In the genomic region with DNA sequence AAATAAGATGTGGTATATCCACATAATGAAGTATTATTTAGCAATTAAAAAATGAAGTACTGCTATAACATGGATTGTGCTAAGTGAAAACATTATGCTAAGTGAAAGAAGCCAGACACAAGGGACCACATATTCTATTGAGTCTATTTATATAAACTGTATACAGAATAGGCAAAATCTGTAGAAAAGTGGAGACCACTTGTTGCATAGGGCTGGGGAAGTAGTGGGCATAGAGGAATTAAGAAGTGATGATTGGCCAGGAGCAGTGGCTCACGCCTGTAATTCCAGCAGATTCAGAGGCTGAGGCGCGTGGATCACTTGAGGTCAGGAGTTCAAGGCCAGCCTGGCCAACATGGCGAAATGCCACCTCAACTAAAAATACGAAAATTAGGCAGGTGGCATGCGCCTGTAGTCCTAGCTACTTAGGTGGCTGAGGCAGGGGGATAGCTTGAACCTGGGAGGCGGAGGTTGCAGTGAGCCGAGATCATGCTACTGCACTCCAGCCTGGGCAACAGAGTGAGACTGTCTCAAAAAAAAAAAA, we compare ENCODE assay signal across 1 cellular context.
TF ChIP-seq lines count a peak whose summit lies in the region.

No MANE protein-coding gene starts in this region.

TF ChIP-seq in HEK293, 187 proteins besides CTCF, POLR2A, EP300 and RAD21 (continued from another document):
- TF ChIP-seq, protein P1, sequence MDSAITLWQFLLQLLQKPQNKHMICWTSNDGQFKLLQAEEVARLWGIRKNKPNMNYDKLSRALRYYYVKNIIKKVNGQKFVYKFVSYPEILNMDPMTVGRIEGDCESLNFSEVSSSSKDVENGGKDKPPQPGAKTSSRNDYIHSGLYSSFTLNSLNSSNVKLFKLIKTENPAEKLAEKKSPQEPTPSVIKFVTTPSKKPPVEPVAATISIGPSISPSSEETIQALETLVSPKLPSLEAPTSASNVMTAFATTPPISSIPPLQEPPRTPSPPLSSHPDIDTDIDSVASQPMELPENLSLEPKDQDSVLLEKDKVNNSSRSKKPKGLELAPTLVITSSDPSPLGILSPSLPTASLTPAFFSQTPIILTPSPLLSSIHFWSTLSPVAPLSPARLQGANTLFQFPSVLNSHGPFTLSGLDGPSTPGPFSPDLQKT (IDR thresholded peaks at IDR 0.05; ENCODE audit: borderline replicate concordance, low read depth, low read length), result no peak
